17 cellular contexts compared by ENCODE assay signal in genomic region chr9:91810286-91810905, GRCh38.
"Had no signal": no experiment of that assay in that cellular context is flagged by ENCODE, and none has a peak within 500 bp of the region (broad histone marks: within the 10 kb centered on the region; RNA-seq: fewer than 3 reads in every experiment).

No MANE protein-coding gene starts in this region.

- H3K36me3 ChIP-seq: brain microvascular endothelial cell, right lobe of liver, suprapubic skin had no signal

- ATAC-seq: esophagus mucosa, right lobe of liver had no signal

- H3K9ac ChIP-seq: SK-N-SH had no signal

- H3K36me3 Mint-ChIP-seq: activated naive CD8-positive, alpha-beta T cell had no signal

- H3K4me1 ChIP-seq: right lobe of liver had no signal

- H3K27me3 Mint-ChIP-seq: activated B cell treated with CpG ODN at 0.5 μM for 24 hours had no signal

- H3K4me3 ChIP-seq: right lobe of liver, suprapubic skin had no signal

- DNase-seq: activated B cell treated with CpG ODN at 0.5 μM for 24 hours; activated CD4-positive, alpha-beta T cell treated with anti-CD3 and anti-CD28 coated beads, Interleukin-2, amount 50 U/mL, for 1 hour; activated gamma-delta T cell; activated T-cell treated with anti-CD3 and anti-CD28 coated beads, Interleukin-2, amount 50 U/mL, for 48 hours; brain microvascular endothelial cell; foreskin fibroblast; stimulated activated CD4-positive, alpha-beta T cell treated with anti-CD3 and anti-CD28 coated beads, Interleukin-2, amount 100 ng/mL, for 48 hours; stimulated activated naive CD4-positive, alpha-beta T cell treated with Interleukin-2 at 50 U/mL for 16 hours had no signal

- H3K4me3 Mint-ChIP-seq: activated B cell treated with CpG ODN at 0.5 μM for 24 hours; activated naive CD8-positive, alpha-beta T cell; mesothelial cell of epicardium; type B pancreatic cell had no signal

- H3K9me3 Mint-ChIP-seq: activated B cell treated with CpG ODN at 0.5 μM for 24 hours, mesothelial cell of epicardium, type B pancreatic cell had no signal

- H3K27ac Mint-ChIP-seq: activated B cell treated with CpG ODN at 0.5 μM for 24 hours; activated naive CD8-positive, alpha-beta T cell; mesothelial cell of epicardium; type B pancreatic cell had no signal

- H3K4me1 Mint-ChIP-seq: activated B cell treated with CpG ODN at 0.5 μM for 24 hours had no signal

- H3K27me3 ChIP-seq: brain microvascular endothelial cell, right lobe of liver, suprapubic skin had no signal

- FAIRE-seq: endometrium, keratinocyte had no signal

- H3K27ac ChIP-seq: brain microvascular endothelial cell, right lobe of liver, suprapubic skin had no signal
